In the genomic region with DNA sequence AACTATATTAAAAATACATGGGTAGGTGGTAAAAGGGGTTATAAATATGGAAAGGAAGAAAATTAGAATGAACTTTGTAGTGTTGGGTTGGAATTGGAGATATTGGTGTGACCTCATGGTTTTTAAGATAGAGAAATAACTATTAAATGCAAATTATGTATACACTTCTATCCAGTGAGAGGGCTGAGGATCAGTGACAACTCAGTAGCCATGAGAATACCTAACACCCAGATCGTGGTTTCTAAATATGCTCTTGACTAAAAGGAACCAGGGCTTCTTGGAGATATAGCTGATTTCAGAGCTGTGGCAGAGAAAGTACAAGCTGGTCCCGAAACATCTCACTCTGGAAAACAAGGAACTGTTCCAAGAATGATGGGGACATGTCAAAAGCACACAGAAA, we compare ENCODE assay signal across 34 cellular contexts. TPM values are rescaled to one million over a fixed set of nuclear protein-coding genes. Genes with fewer than 3 reads are reported as not detected.
"Had no signal": no experiment of that assay in that cellular context is flagged by ENCODE, and none has a peak within 500 bp of the region (broad histone marks: within the 10 kb centered on the region; RNA-seq: fewer than 3 reads in every experiment).

No MANE protein-coding gene starts in this region.

- H3K4me3 ChIP-seq: adrenal gland, body of pancreas, breast epithelium had no signal

- H3K4me1 ChIP-seq: body of pancreas, breast epithelium had no signal

- H3K27ac ChIP-seq: adrenal gland, body of pancreas, breast epithelium, WERI-Rb-1 had no signal

- H3K4me1 Mint-ChIP-seq: activated CD4-positive, alpha-beta memory T cell treated with anti-CD3 and anti-CD28 coated beads, Interleukin-2, amount 10 ng/mL, durations not matched to agents 7 days and 5 days; activated CD8-positive, alpha-beta memory T cell treated with anti-CD3 and anti-CD28 coated beads, Interleukin-2, amount 10 ng/mL, durations not matched to agents 7 days and 5 days had no signal

- H3K4me3 Mint-ChIP-seq: activated CD4-positive, alpha-beta memory T cell treated with anti-CD3 and anti-CD28 coated beads, Interleukin-2, amount 10 ng/mL, durations not matched to agents 7 days and 5 days; activated CD8-positive, alpha-beta memory T cell treated with anti-CD3 and anti-CD28 coated beads, Interleukin-2, amount 10 ng/mL, durations not matched to agents 7 days and 5 days had no signal

- H3K36me3 ChIP-seq: breast epithelium had no signal

- ATAC-seq: activated CD8-positive, alpha-beta memory T cell treated with anti-CD3 and anti-CD28 coated beads, Interleukin-2, amount 10 ng/mL, durations not matched to agents 7 days and 5 days; activated naive CD4-positive, alpha-beta T cell treated with anti-CD3 and anti-CD28 coated beads, Interleukin-2, amount 50 U/mL, for 72 hours; body of pancreas; PC-3 had no signal

- H3K36me3 Mint-ChIP-seq: activated naive CD4-positive, alpha-beta T cell treated with anti-CD3 and anti-CD28 coated beads, Interleukin-2, amount 50 U/mL, for 72 hours had no signal

- FAIRE-seq: astrocyte had no signal

- H3K9me3 ChIP-seq: adrenal gland, body of pancreas, breast epithelium had no signal

- H3K27me3 ChIP-seq: adrenal gland, body of pancreas, breast epithelium had no signal

- H3K27ac Mint-ChIP-seq: activated CD4-positive, alpha-beta memory T cell treated with anti-CD3 and anti-CD28 coated beads, Interleukin-2, amount 10 ng/mL, durations not matched to agents 7 days and 5 days; activated CD8-positive, alpha-beta memory T cell treated with anti-CD3 and anti-CD28 coated beads, Interleukin-2, amount 10 ng/mL, durations not matched to agents 7 days and 5 days; activated naive CD4-positive, alpha-beta T cell treated with anti-CD3 and anti-CD28 coated beads, Interleukin-2, amount 50 U/mL, for 72 hours had no signal

- DNase-seq: activated CD4-positive, alpha-beta memory T cell treated with anti-CD3 and anti-CD28 coated beads, Interleukin-2, amount 10 ng/mL, durations not matched to agents 7 days and 5 days; activated CD4-positive, alpha-beta T cell treated with anti-CD3 and anti-CD28 coated beads for 1 hour; activated CD4-positive, alpha-beta T cell treated with anti-CD3 and anti-CD28 coated beads for 48 hours; activated CD4-positive, CD25-positive, alpha-beta regulatory T cell; activated CD8-positive, alpha-beta memory T cell treated with anti-CD3 and anti-CD28 coated beads for 24 hours; activated CD8-positive, alpha-beta memory T cell treated with anti-CD3 and anti-CD28 coated beads, Interleukin-2, amount 10 ng/mL, durations not matched to agents 7 days and 5 days; activated CD8-positive, alpha-beta memory T cell treated with anti-CD3 and anti-CD28 coated beads, Interleukin-2, amount 50 U/mL, for 48 hours; activated effector memory CD4-positive, alpha-beta T cell treated with anti-CD3 and anti-CD28 coated beads, Interleukin-2, amount 50 U/mL, for 16 hours; activated naive CD4-positive, alpha-beta T cell treated with Interleukin-2 at 50 U/mL for 16 hours; activated T-cell treated with anti-CD3 and anti-CD28 coated beads, Interleukin-2, amount 50 U/mL, for 48 hours; adrenal gland; body of pancreas; NCI-H1048; NCI-H1105 treated with DMSO at 0.1 percent for 48 hours; NCI-H1436; NCI-H1694; NCI-H1930; NCI-H2081 treated with DMSO at 0.1 percent for 48 hours; NCI-H345; NCI-H526; NCI-H748 treated with DMSO at 0.1 percent for 48 hours; NK-92 treated with Interleukin-12 subunit alpha and Interleukin-12 subunit beta, amount 100 ng/mL, for 24 hours; PC-3; Right ventricle myocardium superior; SW 1271; T-helper 1 cell; T-helper 2 cell; T-helper 9 cell; WERI-Rb-1 had no signal

- H3K9me3 Mint-ChIP-seq: activated CD4-positive, alpha-beta memory T cell treated with anti-CD3 and anti-CD28 coated beads, Interleukin-2, amount 10 ng/mL, durations not matched to agents 7 days and 5 days; activated naive CD4-positive, alpha-beta T cell treated with anti-CD3 and anti-CD28 coated beads, Interleukin-2, amount 50 U/mL, for 72 hours had no signal

RNA-seq across cellular contexts. Expression of a gene that starts 44.4 kb away (rescaled TPM):
- total RNA-seq: activated naive CD4-positive, alpha-beta T cell treated with anti-CD3 and anti-CD28 coated beads, Interleukin-2, amount 50 U/mL, for 72 hours; astrocyte; MCF 10A; NCI-H460; PC-3 had no signal
